ENCODE assay signal across 13 cellular contexts in genomic region chr7:96253441-96253840, GRCh38.
DNase-seq lines count a peak whose midpoint lies in the region; ATAC-seq and FAIRE-seq lines count a peak whose summit lies in the region.
"Had no signal": no experiment of that assay in that cellular context is flagged by ENCODE, and none has a peak within 500 bp of the region (broad histone marks: within the 10 kb centered on the region; RNA-seq: fewer than 3 reads in every experiment).

No MANE protein-coding gene starts in this region.

- intact Hi-C loops in sciatic nerve (cut with DNase I): no loop called here

- FAIRE-seq in GM18507 (lab: Jason Lieb, UNC): peak; percentile 38
- FAIRE-seq: A204.1 had no signal

- ATAC-seq in left lobe of liver (peak; percentile 33), GM21825 (IDR thresholded peaks at IDR 0.05; ENCODE audit: unreplicated experiment) (no peak), sciatic nerve (no peak)

- DNase-seq in GM18507 (ENCODE audit: extremely low spot score, insufficient read length, low read depth) (no peak), dermis blood vessel endothelial cell (peak; percentile 64), left lobe of liver (ENCODE audit: low spot score) (no peak), DMS79 (lab: John Stamatoyannopoulos, UW) (no peak), sciatic nerve (ENCODE audit: low spot score) (no peak), NCI-H1436 treated with DMSO at 0.1 percent for 48 hours (lab: John Stamatoyannopoulos, UW) (no peak)
- DNase-seq: C1 segment of cervical spinal cord; CD4-positive, alpha-beta memory T cell; COR-L47; GOT3; H9 had no signal
